ENCODE assay signal across 33 cellular contexts in the genomic region with DNA sequence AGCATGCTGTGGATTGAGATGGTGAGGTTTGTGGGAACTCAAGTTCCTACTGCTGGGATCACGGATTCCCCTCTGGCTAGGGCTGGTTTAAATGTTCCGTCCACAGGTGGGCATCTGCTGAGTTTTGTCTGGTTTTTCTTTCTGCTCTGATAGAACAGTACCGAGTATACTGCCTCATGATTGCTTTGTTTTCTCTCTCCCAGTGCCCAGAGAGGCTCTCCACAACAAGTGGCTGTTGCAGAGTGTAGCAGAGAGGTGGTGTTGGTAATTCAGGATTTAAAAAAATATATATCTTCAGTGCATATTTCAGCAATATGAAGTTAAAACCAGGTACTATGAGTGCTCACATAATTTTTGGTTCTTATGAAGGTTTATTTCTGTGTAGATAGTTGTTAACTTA.
"Had no signal": no experiment of that assay in that cellular context is flagged by ENCODE, and none has a peak within 500 bp of the region (broad histone marks: within the 10 kb centered on the region; RNA-seq: fewer than 3 reads in every experiment).

No MANE protein-coding gene starts in this region.

- H3K27ac ChIP-seq: KMS-11 had no signal

- H3K4me3 ChIP-seq: MG63 had no signal

- H3K27me3 ChIP-seq: MG63 had no signal

- DNase-seq: Karpas-422, Kasumi-1, KBM-7, KG1, MG63, MM.1S, MV-4-11, NCI-H1048, NCI-H1092, NCI-H1092 treated with DMSO at 0.1 percent for 48 hours, NCI-H1105, NCI-H1105 treated with DMSO at 0.1 percent for 48 hours, NCI-H1417, NCI-H1417 treated with DMSO at 0.1 percent for 48 hours, NCI-H1436, NCI-H1436 treated with DMSO at 0.1 percent for 48 hours, NCI-H146, NCI-H1694, NCI-H1694 treated with DMSO at 0.1 percent for 48 hours, NCI-H187, NCI-H187 treated with DMSO at 0.1 percent for 48 hours, NCI-H1930, NCI-H2081, NCI-H2081 treated with DMSO at 0.1 percent for 48 hours, NCI-H2107, NCI-H2171, NCI-H2171 treated with DMSO at 0.1 percent for 48 hours, NCI-H2227 treated with DMSO at 0.1 percent for 48 hours, NCI-H226, NCI-H345, NCI-H446, NCI-H446 treated with DMSO at 0.1 percent for 48 hours had no signal

- H3K36me3 ChIP-seq: MG63 had no signal

- H3K9me3 ChIP-seq: MG63 had no signal
